Comparison of ENCODE assay signal across 8 cellular contexts in the genomic region with DNA sequence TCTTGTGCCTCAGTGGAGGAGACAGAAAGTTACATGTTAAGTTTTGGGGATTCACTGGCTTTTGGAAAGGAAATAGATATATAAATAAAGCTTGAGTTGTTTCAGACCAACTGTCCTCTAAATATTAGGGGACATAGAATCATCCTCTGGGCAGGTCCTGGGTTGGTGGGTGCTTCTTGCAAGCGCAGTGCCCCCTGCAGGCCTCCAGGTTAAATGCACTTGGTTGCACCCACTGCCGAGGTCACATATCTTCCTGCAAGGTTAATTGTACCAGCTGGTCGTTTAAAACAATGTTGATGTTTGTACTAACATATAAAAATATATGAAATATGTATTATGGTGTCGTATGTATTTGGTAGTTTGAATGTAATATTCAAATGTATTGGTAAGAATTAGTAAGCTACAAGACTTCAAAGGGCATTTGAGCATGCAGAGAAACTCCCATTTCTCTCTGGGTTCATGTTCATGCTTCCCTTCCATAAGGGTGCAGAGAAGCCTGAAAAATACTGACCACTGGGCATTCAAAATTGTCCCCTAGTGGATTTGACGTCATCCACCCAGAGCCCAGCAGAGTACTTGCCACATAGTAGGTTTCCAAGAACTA.
DNase-seq lines count a peak whose midpoint lies in the region; ATAC-seq, FAIRE-seq and TF ChIP-seq lines count a peak whose summit lies in the region.

No MANE protein-coding gene starts in this region.

- ATAC-seq in upper lobe of right lung, result peak; percentile 80
- ATAC-seq in activated CD4-positive, CD25-positive, alpha-beta regulatory T cell treated with anti-CD3 and anti-CD28 coated beads, Interleukin-2, amount 50 U/mL, for 24 hours, result no peak

- TF ChIP-seq CTCF in BJ (IDR thresholded peaks at IDR 0.05; ENCODE audit: insufficient read depth, low read depth, low read length), result peak; percentile 81
- TF ChIP-seq CTCF in GM13976 (IDR thresholded peaks at IDR 0.05; ENCODE audit: borderline replicate concordance, control extremely low read depth, extremely low read depth, insufficient read depth, missing control alignments), result peak; percentile 49
- peak; percentile 74 for TF ChIP-seq CTCF in bronchial epithelial cell (IDR thresholded peaks at IDR 0.05; ENCODE audit: insufficient read depth, low read length, severe bottlenecking)
- peak; percentile 75 for TF ChIP-seq CTCF in upper lobe of right lung (IDR thresholded peaks at IDR 0.05)

- peaks cover under 1% of the 10 kb centered on the region for H3K4me1 ChIP-seq in upper lobe of right lung

- no peaks in the 10 kb centered on the region for H3K9me3 ChIP-seq in upper lobe of right lung

- no peaks in the 10 kb centered on the region for H3K27me3 ChIP-seq in BJ (ENCODE audit: control insufficient read depth, insufficient read depth, low read length)
- H3K27me3 ChIP-seq in bronchial epithelial cell (ENCODE audit: control insufficient read depth, insufficient read depth, low read length), result no peaks in the 10 kb centered on the region
- no peaks in the 10 kb centered on the region for H3K27me3 ChIP-seq in upper lobe of right lung

- no peak overlapping the region for H3K27ac ChIP-seq in upper lobe of right lung

- H3K36me3 ChIP-seq in BJ (ENCODE audit: control insufficient read depth, insufficient read depth, low read length), result peaks cover 3% of the 10 kb centered on the region; the same call in 1 of the 2 replicates
- no peaks in the 10 kb centered on the region for H3K36me3 ChIP-seq in bronchial epithelial cell (ENCODE audit: control insufficient read depth, insufficient read depth, low read length)
- H3K36me3 ChIP-seq in upper lobe of right lung, result no peaks in the 10 kb centered on the region

- DNase-seq in BJ (ENCODE audit: low read depth) (no peak), GM13976 (ENCODE audit: low spot score) (peak; percentile 65), NCI-H748 treated with DMSO at 0.1 percent for 48 hours (lab: John Stamatoyannopoulos, UW) (peak; percentile 47), bronchial epithelial cell (ENCODE audit: low read depth) (peak; percentile 49), lung microvascular endothelial cell (ENCODE audit: low read depth in 2 of 2) (peak; percentile 77 to 78), upper lobe of right lung (no peak), NCI-H1436 (lab: John Stamatoyannopoulos, UW) (no peak)

- FAIRE-seq in bronchial epithelial cell (lab: Jason Lieb, UNC), result no peak

- H3K4me3 ChIP-seq in BJ (ENCODE audit: low read depth, low read length) (no peak overlapping the region), bronchial epithelial cell (ENCODE audit: low read depth, low read length) (no peak overlapping the region), upper lobe of right lung (no peak overlapping the region)

- in situ Hi-C loops in GM13976 (cut with MboI; ENCODE audit: low sequenced_read_pairs, unreplicated experiment), result no loop called here

- CTCF ChIA-PET in BJ (lab: Yijun Ruan, JAX), result interaction anchor here (0.6 to 9.2 kb wide), 32 partner anchors 9 to 275 kb away, joined by 3 to 60 read pairs (median 4); a partner anchor contains a TSS

- intact Hi-C loops in upper lobe of right lung (cut with DNase I), result no loop called here

- POLR2A ChIA-PET in BJ (lab: Charles Lee), result no interaction called here

Comparison
In these comparisons a context has a peak if more than half of its experiments do, and no peak if none do; other contexts are left out.
1. DNase-seq: peak in GM13976 (single experiment), NCI-H748 treated with DMSO at 0.1 percent for 48 hours (single experiment), bronchial epithelial cell (single experiment) and lung microvascular endothelial cell (2 of 2); none in BJ (single experiment), upper lobe of right lung (single experiment) and NCI-H1436 (single experiment).
2. Peak in every context shown above with its lines, with median percentiles within 50 percentile points of each other: CTCF ChIP-seq.